Comparison of ENCODE assay signal across 11 cellular contexts in genomic region chr21:37079211-37079824, GRCh38. TPM values are rescaled to one million over a fixed set of nuclear protein-coding genes. Genes with fewer than 3 reads are reported as not detected.
DNase-seq lines count a peak whose midpoint lies in the region; ATAC-seq and TF ChIP-seq lines count a peak whose summit lies in the region.
"Had no signal": no experiment of that assay in that cellular context is flagged by ENCODE, and none has a peak within 500 bp of the region (broad histone marks: within the 10 kb centered on the region; RNA-seq: fewer than 3 reads in every experiment).

No MANE protein-coding gene starts in this region.

- in situ Hi-C loops in GM13976 (cut with MboI; ENCODE audit: low sequenced_read_pairs, unreplicated experiment): no loop called here

- no peaks in the 10 kb centered on the region for H3K27me3 ChIP-seq in body of pancreas
- H3K27me3 ChIP-seq: SJSA1 had no signal

- H3K4me1 ChIP-seq in body of pancreas: peaks cover 18% of the 10 kb centered on the region

- DNase-seq in GM13976 (ENCODE audit: low spot score) (no peak), RKO (ENCODE audit: low spot score) (peak; percentile 14), fibroblast of villous mesenchyme (ENCODE audit: low read depth) (no peak), body of pancreas (no peak), T-helper 9 cell (no peak)
- no peak for DNase-seq in activated naive CD4-positive, alpha-beta T cell (lab: John Stamatoyannopoulos, UW)
- DNase-seq: activated T-cell treated with anti-CD3 and anti-CD28 coated beads, Interleukin-2, amount 50 U/mL, for 1 hour; NCI-H1436 treated with DMSO at 0.1 percent for 48 hours had no signal

- WGBS in body of pancreas, 2 donors: 73 to 97% methylated on average over 6 of the region's 6 CpGs

- H3K9me3 ChIP-seq in body of pancreas: no peaks in the 10 kb centered on the region
- H3K9me3 ChIP-seq: SJSA1 had no signal

- TF ChIP-seq CTCF in C4-2B (conservative IDR thresholded peaks at IDR 0.05) (peak; percentile 45), GM13976 (IDR thresholded peaks at IDR 0.05; ENCODE audit: borderline replicate concordance, control extremely low read depth, extremely low read depth, insufficient read depth, missing control alignments) (peak; percentile 8), fibroblast of villous mesenchyme (IDR thresholded peaks at IDR 0.05; ENCODE audit: insufficient read depth, low read depth, low read length) (peak; percentile 49), body of pancreas (IDR thresholded peaks at IDR 0.05) (peak in 2 of 7 experiments; percentile 23 to 41)

- no peak for TF ChIP-seq POLR2A in body of pancreas (IDR thresholded peaks at IDR 0.05)

- H3K27ac ChIP-seq in C4-2B (no peak overlapping the region), body of pancreas (no peak overlapping the region)
- H3K27ac ChIP-seq: SJSA1 had no signal

- no peak overlapping the region for H3K4me3 ChIP-seq in fibroblast of villous mesenchyme (ENCODE audit: low read depth, low read length)
- H3K4me3 ChIP-seq in body of pancreas: no peak overlapping the region
- H3K4me3 ChIP-seq: SJSA1 had no signal

- no peaks in the 10 kb centered on the region for H3K36me3 ChIP-seq in body of pancreas (replicated peaks in 1 of 2; ENCODE audit: insufficient read depth in 1 of 2, low read depth in 2 of 2)

- no peak for ATAC-seq in body of pancreas
- ATAC-seq in GM21367 (IDR thresholded peaks at IDR 0.05; ENCODE audit: unreplicated experiment): no peak

- intact Hi-C loops in body of pancreas (cut with DNase I): no loop called here

RNA-seq across cellular contexts. Expression of gene TTC3, which starts 6.3 kb away (rescaled TPM):
- total RNA-seq in fibroblast of villous mesenchyme (270 and 339 TPM in 2 replicates), body of pancreas (100 to 1,000 TPM in 1 of 2 donors, 10 to 100 TPM in 1; 99.9 to 246 TPM)

RNA-seq across cellular contexts. Expression of gene PIGP, which starts 6.4 kb away (rescaled TPM):
- total RNA-seq in fibroblast of villous mesenchyme (4.5 and 11.2 TPM in 2 replicates), body of pancreas (1 to 10 TPM; 4.3 to 7.5 TPM)
